ENCODE assay signal across 1 cellular context in the genomic region with DNA sequence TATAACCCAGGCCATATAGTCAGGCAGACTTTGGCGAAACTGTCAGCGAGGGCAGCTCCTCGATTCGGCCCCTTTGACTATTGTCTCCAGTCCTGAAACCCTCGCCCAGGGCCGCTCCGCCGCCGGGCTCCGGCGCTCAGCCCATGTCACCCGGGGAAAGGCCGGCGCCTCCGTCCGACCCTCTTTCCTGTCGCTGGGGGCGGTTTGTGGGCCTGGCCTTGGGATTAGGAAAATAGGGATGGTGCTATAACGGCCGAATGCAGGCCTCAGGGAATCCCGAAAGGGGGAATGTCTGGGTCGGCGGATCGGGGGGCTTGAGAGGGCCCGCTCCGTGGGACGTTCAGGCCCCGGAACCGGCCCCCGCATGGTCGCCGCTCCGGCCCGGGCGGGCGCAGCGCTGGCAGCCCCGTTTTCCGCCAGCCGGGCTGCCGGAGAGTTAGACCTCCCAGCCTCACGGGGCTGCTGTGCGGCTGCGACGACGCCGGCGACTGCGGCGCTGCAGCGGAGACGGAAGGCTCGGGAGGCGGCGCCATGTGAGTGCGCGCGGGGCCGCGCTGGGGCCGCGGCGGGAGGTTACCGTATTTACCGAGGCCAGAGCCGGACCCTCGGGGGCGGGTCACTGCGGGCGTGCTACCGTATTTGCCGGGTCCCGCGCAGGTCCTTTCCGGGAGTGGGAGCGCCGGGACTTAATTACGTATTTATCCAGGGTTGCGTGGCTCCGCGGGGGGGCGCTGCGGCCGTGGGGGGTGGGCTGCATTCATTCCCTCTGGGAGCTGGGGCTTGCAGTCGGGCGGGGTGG.
TF ChIP-seq lines count a peak whose summit lies in the region.

No MANE protein-coding gene starts in this region.

TF ChIP-seq in HepG2, 621 proteins besides CTCF, POLR2A, EP300 and RAD21 (continued from another document and continues in another):
- TF ChIP-seq, protein P1, sequence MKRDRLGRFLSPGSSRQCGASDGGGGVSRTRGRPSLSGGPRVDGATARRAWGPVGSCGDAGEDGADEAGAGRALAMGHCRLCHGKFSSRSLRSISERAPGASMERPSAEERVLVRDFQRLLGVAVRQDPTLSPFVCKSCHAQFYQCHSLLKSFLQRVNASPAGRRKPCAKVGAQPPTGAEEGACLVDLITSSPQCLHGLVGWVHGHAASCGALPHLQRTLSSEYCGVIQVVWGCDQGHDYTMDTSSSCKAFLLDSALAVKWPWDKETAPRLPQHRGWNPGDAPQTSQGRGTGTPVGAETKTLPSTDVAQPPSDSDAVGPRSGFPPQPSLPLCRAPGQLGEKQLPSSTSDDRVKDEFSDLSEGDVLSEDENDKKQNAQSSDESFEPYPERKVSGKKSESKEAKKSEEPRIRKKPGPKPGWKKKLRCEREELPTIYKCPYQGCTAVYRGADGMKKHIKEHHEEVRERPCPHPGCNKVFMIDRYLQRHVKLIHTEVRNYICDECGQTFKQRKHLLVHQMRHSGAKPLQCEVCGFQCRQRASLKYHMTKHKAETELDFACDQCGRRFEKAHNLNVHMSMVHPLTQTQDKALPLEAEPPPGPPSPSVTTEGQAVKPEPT (CRISPR knock-in tag; IDR thresholded peaks at IDR 0.05; ENCODE audit: low read depth) = no peak; the same call in 1 of the 2 replicates
- TF ChIP-seq ZNF891 (CRISPR knock-in tag; IDR thresholded peaks at IDR 0.05) (0 out of 2 replicates have a peak, but pooled peaks have one; percentile 39), ELF1 (CRISPR knock-in tag; IDR thresholded peaks at IDR 0.05) (peak; percentile 21; the same call in 1 of the 2 replicates), CCAR2 (optimal IDR thresholded peaks at IDR 0.05; ENCODE audit: low read depth, low read length) (no peak), GABPB1 (CRISPR knock-in tag; IDR thresholded peaks at IDR 0.05) (peak; percentile 79), KLF13 (CRISPR knock-in tag; IDR thresholded peaks at IDR 0.05) (no peak), GTF2F1 (IDR thresholded peaks at IDR 0.05; ENCODE audit: low read length) (no peak; the same call in 1 of the 2 replicates), ZNF44 (CRISPR knock-in tag; IDR thresholded peaks at IDR 0.05) (no peak), ZC3H13 (CRISPR knock-in tag; IDR thresholded peaks at IDR 0.05) (peak; percentile 82), TFAP4 (IDR thresholded peaks at IDR 0.05; ENCODE audit: borderline replicate concordance, low read depth) (peak; percentile 52; the same call in 1 of the 2 replicates), ZBTB37 (CRISPR knock-in tag; IDR thresholded peaks at IDR 0.05) (no peak), MTA1 (CRISPR knock-in tag; IDR thresholded peaks at IDR 0.05; ENCODE audit: borderline replicate concordance) (0 out of 2 replicates have a peak, but pooled peaks have one; percentile 33), PLRG1 (conservative IDR thresholded peaks at IDR 0.05) (no peak), SAFB2 (CRISPR knock-in tag; IDR thresholded peaks at IDR 0.05; ENCODE audit: borderline replicate concordance, low read depth) (no peak), NKX3-1 (CRISPR knock-in tag; IDR thresholded peaks at IDR 0.05) (no peak; the same call in 1 of the 2 replicates), ZFP36L2 (CRISPR knock-in tag; IDR thresholded peaks at IDR 0.05) (no peak), MTF2 (CRISPR knock-in tag; IDR thresholded peaks at IDR 0.05; ENCODE audit: borderline replicate concordance) (no peak), TAF1 (CRISPR knock-in tag; IDR thresholded peaks at IDR 0.05) (peak; percentile 71), DBP (CRISPR knock-in tag; IDR thresholded peaks at IDR 0.05; ENCODE audit: not compliant biosample characterization) (no peak), ZNF282 (IDR thresholded peaks at IDR 0.05; ENCODE audit: partially characterized antibody) (no peak), BRF2 (CRISPR knock-in tag; IDR thresholded peaks at IDR 0.05) (peak; percentile 61; the same call in 1 of the 2 replicates), ZNF607 (CRISPR knock-in tag; IDR thresholded peaks at IDR 0.05; ENCODE audit: borderline replicate concordance) (peak; percentile 84), GFI1 (CRISPR knock-in tag; IDR thresholded peaks at IDR 0.05; ENCODE audit: borderline replicate concordance) (peak; percentile 81), POLR2AphosphoS2 (IDR thresholded peaks at IDR 0.05; ENCODE audit: low read depth, low read length) (no peak), ZNF720 (CRISPR knock-in tag; IDR thresholded peaks at IDR 0.05) (no peak), SP140L (CRISPR knock-in tag; IDR thresholded peaks at IDR 0.05; ENCODE audit: borderline replicate concordance) (no peak), ZNF572 (CRISPR knock-in tag; IDR thresholded peaks at IDR 0.05) (no peak), ZNF17 (CRISPR knock-in tag; IDR thresholded peaks at IDR 0.05) (no peak), KLF15 (CRISPR knock-in tag; IDR thresholded peaks at IDR 0.05; ENCODE audit: borderline replicate concordance) (no peak; the same call in 1 of the 2 replicates), ZBTB34 (CRISPR knock-in tag; IDR thresholded peaks at IDR 0.05) (no peak), ZNF629 (CRISPR knock-in tag; conservative IDR thresholded peaks at IDR 0.05) (peak; percentile 25), ARID2 (CRISPR knock-in tag; IDR thresholded peaks at IDR 0.05; ENCODE audit: borderline replicate concordance) (peak; percentile 79; the same call in 1 of the 2 replicates), ZZZ3 (CRISPR knock-in tag; IDR thresholded peaks at IDR 0.05; ENCODE audit: borderline replicate concordance) (no peak; the same call in 1 of the 2 replicates), ZNF234 (CRISPR knock-in tag; conservative IDR thresholded peaks at IDR 0.05) (no peak), ZNF737 (CRISPR knock-in tag; IDR thresholded peaks at IDR 0.05; ENCODE audit: borderline replicate concordance) (no peak), THAP7 (CRISPR knock-in tag; IDR thresholded peaks at IDR 0.05) (no peak), TGIF2 (CRISPR knock-in tag; IDR thresholded peaks at IDR 0.05) (peak; percentile 71), HDAC2 (CRISPR knock-in tag; IDR thresholded peaks at IDR 0.05) (peak; percentile 54; the same call in 1 of the 2 replicates), CBX5 (CRISPR knock-in tag; IDR thresholded peaks at IDR 0.05; ENCODE audit: borderline replicate concordance) (no peak), MXD1 (CRISPR knock-in tag; IDR thresholded peaks at IDR 0.05) (peak; percentile 55; the same call in 1 of the 2 replicates), KLF9 (CRISPR knock-in tag; IDR thresholded peaks at IDR 0.05; ENCODE audit: low read depth) (no peak), ELF3 (CRISPR knock-in tag; IDR thresholded peaks at IDR 0.05) (peak; percentile 76), REXO4 (CRISPR knock-in tag; IDR thresholded peaks at IDR 0.05; ENCODE audit: borderline replicate concordance) (no peak), ZNF878 (CRISPR knock-in tag; IDR thresholded peaks at IDR 0.05) (0 out of 2 replicates have a peak, but pooled peaks have one; percentile 34), ZNF331 (CRISPR knock-in tag; IDR thresholded peaks at IDR 0.05) (peak; percentile 49; the same call in 1 of the 2 replicates), ZNF512B (CRISPR knock-in tag; IDR thresholded peaks at IDR 0.05; ENCODE audit: borderline replicate concordance) (no peak), ZNF563 (CRISPR knock-in tag; IDR thresholded peaks at IDR 0.05) (peak; percentile 50; the same call in 1 of the 2 replicates), ZNF644 (CRISPR knock-in tag; IDR thresholded peaks at IDR 0.05; ENCODE audit: low read depth) (no peak)
- TF ChIP-seq, protein P2, sequence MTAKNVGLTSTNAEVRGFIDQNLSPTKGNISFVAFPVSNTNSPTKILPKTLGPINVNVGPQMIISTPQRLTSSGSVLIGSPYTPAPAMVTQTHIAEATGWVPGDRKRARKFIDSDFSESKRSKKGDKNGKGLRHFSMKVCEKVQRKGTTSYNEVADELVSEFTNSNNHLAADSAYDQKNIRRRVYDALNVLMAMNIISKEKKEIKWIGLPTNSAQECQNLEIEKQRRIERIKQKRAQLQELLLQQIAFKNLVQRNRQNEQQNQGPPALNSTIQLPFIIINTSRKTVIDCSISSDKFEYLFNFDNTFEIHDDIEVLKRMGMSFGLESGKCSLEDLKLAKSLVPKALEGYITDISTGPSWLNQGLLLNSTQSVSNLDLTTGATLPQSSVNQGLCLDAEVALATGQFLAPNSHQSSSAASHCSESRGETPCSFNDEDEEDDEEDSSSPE (CRISPR knock-in tag; IDR thresholded peaks at IDR 0.05) = peak; percentile 82
- TF ChIP-seq, protein P3, sequence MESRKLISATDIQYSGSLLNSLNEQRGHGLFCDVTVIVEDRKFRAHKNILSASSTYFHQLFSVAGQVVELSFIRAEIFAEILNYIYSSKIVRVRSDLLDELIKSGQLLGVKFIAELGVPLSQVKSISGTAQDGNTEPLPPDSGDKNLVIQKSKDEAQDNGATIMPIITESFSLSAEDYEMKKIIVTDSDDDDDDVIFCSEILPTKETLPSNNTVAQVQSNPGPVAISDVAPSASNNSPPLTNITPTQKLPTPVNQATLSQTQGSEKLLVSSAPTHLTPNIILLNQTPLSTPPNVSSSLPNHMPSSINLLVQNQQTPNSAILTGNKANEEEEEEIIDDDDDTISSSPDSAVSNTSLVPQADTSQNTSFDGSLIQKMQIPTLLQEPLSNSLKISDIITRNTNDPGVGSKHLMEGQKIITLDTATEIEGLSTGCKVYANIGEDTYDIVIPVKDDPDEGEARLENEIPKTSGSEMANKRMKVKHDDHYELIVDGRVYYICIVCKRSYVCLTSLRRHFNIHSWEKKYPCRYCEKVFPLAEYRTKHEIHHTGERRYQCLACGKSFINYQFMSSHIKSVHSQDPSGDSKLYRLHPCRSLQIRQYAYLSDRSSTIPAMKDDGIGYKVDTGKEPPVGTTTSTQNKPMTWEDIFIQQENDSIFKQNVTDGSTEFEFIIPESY (CRISPR knock-in tag; IDR thresholded peaks at IDR 0.05) = no peak
